In genomic region chr10:101617102-101617823, GRCh38 we compare ENCODE assay signal across 1 cellular context.
TF ChIP-seq lines count a peak whose summit lies in the region.

No MANE protein-coding gene starts in this region.

TF ChIP-seq in K562, 482 proteins besides CTCF, POLR2A, EP300 and RAD21:
- TF ChIP-seq BCLAF1 (IDR thresholded peaks at IDR 0.05; ENCODE audit: borderline replicate concordance in 1 of 2, control insufficient read depth in 1 of 2, low read depth in 2 of 2, low read length in 1 of 2) (no peak), ZFX (CRISPR knock-in tag; IDR thresholded peaks at IDR 0.05) (no peak), FOXK1 (CRISPR knock-in tag; IDR thresholded peaks at IDR 0.05; ENCODE audit: borderline replicate concordance) (no peak), ZNF696 (CRISPR knock-in tag; conservative IDR thresholded peaks at IDR 0.05) (no peak), BCOR (IDR thresholded peaks at IDR 0.05) (peak; percentile 49), SMARCB1 (IDR thresholded peaks at IDR 0.05; ENCODE audit: insufficient read length, low read depth) (no peak), DACH1 (IDR thresholded peaks at IDR 0.05; ENCODE audit: partially characterized antibody) (no peak), NELFE (IDR thresholded peaks at IDR 0.05; ENCODE audit: insufficient read depth, insufficient read length) (no peak), ZNF174 (CRISPR knock-in tag; IDR thresholded peaks at IDR 0.05) (no peak), NFE2 (IDR thresholded peaks at IDR 0.05; ENCODE audit: low read depth) (no peak), EGR1 (conservative IDR thresholded peaks at IDR 0.05) (peak; percentile 48), RBM25 (IDR thresholded peaks at IDR 0.05; ENCODE audit: low read depth, low read length, severe bottlenecking) (peak; percentile 59), NR1H2 (CRISPR knock-in tag; IDR thresholded peaks at IDR 0.05) (no peak), DLX4 (CRISPR knock-in tag; IDR thresholded peaks at IDR 0.05) (no peak), ETV1 (tag; conservative IDR thresholded peaks at IDR 0.05; ENCODE audit: low read depth) (no peak), EHMT2 (IDR thresholded peaks at IDR 0.05) (no peak), PML (IDR thresholded peaks at IDR 0.05; ENCODE audit: low read length) (no peak), BMI1 (IDR thresholded peaks at IDR 0.05; ENCODE audit: low read length) (no peak), SRSF7 (optimal IDR thresholded peaks at IDR 0.05; ENCODE audit: low read depth, low read length) (no peak), IRF1 (CRISPR knock-in tag; IDR thresholded peaks at IDR 0.05; ENCODE audit: borderline replicate concordance) (no peak), POLR2B (IDR thresholded peaks at IDR 0.05; ENCODE audit: low read depth, partially characterized antibody) (no peak), ZNF175 (CRISPR knock-in tag; IDR thresholded peaks at IDR 0.05; ENCODE audit: low read depth) (no peak), ZNF12 (CRISPR knock-in tag; IDR thresholded peaks at IDR 0.05) (no peak), KDM5B (IDR thresholded peaks at IDR 0.05; ENCODE audit: insufficient replicate concordance, low read depth, low read length) (no peak), ZNF384 (IDR thresholded peaks at IDR 0.05; ENCODE audit: low read depth, low read length) (no peak), SP2 (IDR thresholded peaks at IDR 0.05; ENCODE audit: extremely low read depth, low read depth, low read length, poor library complexity, severe bottlenecking) (no peak), ARID3A (IDR thresholded peaks at IDR 0.05; ENCODE audit: borderline replicate concordance, low read depth, low read length) (no peak), TAL1 (IDR thresholded peaks at IDR 0.05) (no peak), PHF20 (IDR thresholded peaks at IDR 0.05; ENCODE audit: partially characterized antibody) (no peak), SP1 (CRISPR knock-in tag; IDR thresholded peaks at IDR 0.05) (no peak), GABPB2 (CRISPR knock-in tag; conservative IDR thresholded peaks at IDR 0.05) (no peak), KDM1A (IDR thresholded peaks at IDR 0.05) (0 out of 4 replicates have a peak, but pooled peaks of 1 of the 2 experiments have one; percentile 19), RUNX1 (IDR thresholded peaks at IDR 0.05; ENCODE audit: low read depth) (no peak), ESRRA (IDR thresholded peaks at IDR 0.05; ENCODE audit: borderline replicate concordance, low read depth) (peak; percentile 73), PHB (CRISPR knock-in tag; IDR thresholded peaks at IDR 0.05) (no peak)
- TF ChIP-seq, protein P1, sequence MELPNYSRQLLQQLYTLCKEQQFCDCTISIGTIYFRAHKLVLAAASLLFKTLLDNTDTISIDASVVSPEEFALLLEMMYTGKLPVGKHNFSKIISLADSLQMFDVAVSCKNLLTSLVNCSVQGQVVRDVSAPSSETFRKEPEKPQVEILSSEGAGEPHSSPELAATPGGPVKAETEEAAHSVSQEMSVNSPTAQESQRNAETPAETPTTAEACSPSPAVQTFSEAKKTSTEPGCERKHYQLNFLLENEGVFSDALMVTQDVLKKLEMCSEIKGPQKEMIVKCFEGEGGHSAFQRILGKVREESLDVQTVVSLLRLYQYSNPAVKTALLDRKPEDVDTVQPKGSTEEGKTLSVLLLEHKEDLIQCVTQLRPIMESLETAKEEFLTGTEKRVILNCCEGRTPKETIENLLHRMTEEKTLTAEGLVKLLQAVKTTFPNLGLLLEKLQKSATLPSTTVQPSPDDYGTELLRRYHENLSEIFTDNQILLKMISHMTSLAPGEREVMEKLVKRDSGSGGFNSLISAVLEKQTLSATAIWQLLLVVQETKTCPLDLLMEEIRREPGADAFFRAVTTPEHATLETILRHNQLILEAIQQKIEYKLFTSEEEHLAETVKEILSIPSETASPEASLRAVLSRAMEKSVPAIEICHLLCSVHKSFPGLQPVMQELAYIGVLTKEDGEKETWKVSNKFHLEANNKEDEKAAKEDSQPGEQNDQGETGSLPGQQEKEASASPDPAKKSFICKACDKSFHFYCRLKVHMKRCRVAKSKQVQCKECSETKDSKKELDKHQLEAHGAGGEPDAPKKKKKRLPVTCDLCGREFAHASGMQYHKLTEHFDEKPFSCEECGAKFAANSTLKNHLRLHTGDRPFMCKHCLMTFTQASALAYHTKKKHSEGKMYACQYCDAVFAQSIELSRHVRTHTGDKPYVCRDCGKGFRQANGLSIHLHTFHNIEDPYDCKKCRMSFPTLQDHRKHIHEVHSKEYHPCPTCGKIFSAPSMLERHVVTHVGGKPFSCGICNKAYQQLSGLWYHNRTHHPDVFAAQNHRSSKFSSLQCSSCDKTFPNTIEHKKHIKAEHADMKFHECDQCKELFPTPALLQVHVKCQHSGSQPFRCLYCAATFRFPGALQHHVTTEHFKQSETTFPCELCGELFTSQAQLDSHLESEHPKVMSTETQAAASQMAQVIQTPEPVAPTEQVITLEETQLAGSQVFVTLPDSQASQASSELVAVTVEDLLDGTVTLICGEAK (IDR thresholded peaks at IDR 0.05): no peak
- TF ChIP-seq, protein P1 (CRISPR knock-in tag; IDR thresholded peaks at IDR 0.05): no peak
- TF ChIP-seq, protein P2, sequence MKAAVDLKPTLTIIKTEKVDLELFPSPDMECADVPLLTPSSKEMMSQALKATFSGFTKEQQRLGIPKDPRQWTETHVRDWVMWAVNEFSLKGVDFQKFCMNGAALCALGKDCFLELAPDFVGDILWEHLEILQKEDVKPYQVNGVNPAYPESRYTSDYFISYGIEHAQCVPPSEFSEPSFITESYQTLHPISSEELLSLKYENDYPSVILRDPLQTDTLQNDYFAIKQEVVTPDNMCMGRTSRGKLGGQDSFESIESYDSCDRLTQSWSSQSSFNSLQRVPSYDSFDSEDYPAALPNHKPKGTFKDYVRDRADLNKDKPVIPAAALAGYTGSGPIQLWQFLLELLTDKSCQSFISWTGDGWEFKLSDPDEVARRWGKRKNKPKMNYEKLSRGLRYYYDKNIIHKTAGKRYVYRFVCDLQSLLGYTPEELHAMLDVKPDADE (conservative IDR thresholded peaks at IDR 0.05; ENCODE audit: control insufficient read depth, low read depth, low read length): no peak
- TF ChIP-seq, protein P3, sequence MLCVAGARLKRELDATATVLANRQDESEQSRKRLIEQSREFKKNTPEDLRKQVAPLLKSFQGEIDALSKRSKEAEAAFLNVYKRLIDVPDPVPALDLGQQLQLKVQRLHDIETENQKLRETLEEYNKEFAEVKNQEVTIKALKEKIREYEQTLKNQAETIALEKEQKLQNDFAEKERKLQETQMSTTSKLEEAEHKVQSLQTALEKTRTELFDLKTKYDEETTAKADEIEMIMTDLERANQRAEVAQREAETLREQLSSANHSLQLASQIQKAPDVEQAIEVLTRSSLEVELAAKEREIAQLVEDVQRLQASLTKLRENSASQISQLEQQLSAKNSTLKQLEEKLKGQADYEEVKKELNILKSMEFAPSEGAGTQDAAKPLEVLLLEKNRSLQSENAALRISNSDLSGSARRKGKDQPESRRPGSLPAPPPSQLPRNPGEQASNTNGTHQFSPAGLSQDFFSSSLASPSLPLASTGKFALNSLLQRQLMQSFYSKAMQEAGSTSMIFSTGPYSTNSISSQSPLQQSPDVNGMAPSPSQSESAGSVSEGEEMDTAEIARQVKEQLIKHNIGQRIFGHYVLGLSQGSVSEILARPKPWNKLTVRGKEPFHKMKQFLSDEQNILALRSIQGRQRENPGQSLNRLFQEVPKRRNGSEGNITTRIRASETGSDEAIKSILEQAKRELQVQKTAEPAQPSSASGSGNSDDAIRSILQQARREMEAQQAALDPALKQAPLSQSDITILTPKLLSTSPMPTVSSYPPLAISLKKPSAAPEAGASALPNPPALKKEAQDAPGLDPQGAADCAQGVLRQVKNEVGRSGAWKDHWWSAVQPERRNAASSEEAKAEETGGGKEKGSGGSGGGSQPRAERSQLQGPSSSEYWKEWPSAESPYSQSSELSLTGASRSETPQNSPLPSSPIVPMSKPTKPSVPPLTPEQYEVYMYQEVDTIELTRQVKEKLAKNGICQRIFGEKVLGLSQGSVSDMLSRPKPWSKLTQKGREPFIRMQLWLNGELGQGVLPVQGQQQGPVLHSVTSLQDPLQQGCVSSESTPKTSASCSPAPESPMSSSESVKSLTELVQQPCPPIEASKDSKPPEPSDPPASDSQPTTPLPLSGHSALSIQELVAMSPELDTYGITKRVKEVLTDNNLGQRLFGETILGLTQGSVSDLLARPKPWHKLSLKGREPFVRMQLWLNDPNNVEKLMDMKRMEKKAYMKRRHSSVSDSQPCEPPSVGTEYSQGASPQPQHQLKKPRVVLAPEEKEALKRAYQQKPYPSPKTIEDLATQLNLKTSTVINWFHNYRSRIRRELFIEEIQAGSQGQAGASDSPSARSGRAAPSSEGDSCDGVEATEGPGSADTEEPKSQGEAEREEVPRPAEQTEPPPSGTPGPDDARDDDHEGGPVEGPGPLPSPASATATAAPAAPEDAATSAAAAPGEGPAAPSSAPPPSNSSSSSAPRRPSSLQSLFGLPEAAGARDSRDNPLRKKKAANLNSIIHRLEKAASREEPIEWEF (CRISPR knock-in tag; IDR thresholded peaks at IDR 0.05): no peak
- TF ChIP-seq, protein P4, sequence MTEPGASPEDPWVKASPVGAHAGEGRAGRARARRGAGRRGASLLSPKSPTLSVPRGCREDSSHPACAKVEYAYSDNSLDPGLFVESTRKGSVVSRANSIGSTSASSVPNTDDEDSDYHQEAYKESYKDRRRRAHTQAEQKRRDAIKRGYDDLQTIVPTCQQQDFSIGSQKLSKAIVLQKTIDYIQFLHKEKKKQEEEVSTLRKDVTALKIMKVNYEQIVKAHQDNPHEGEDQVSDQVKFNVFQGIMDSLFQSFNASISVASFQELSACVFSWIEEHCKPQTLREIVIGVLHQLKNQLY (CRISPR knock-in tag; conservative IDR thresholded peaks at IDR 0.05): no peak
